ENCODE assay signal across 1 cellular context in genomic region chr4:972651-973424, GRCh38.
TF ChIP-seq lines count a peak whose summit lies in the region.

No MANE protein-coding gene starts in this region.

TF ChIP-seq in HepG2, 621 proteins besides CTCF, POLR2A, EP300 and RAD21 (continues in another document):
- TF ChIP-seq ZNF777 (CRISPR knock-in tag; IDR thresholded peaks at IDR 0.05) (peak; percentile 26; the same call in 1 of the 2 replicates), ZNF790 (CRISPR knock-in tag; IDR thresholded peaks at IDR 0.05; ENCODE audit: borderline replicate concordance) (no peak), NFE2L1 (CRISPR knock-in tag; IDR thresholded peaks at IDR 0.05; ENCODE audit: borderline replicate concordance) (no peak), DPF2 (CRISPR knock-in tag; IDR thresholded peaks at IDR 0.05; ENCODE audit: borderline replicate concordance, low read depth) (no peak), DZIP1 (CRISPR knock-in tag; IDR thresholded peaks at IDR 0.05) (no peak; the same call in 1 of the 2 replicates), ZFY (CRISPR knock-in tag; IDR thresholded peaks at IDR 0.05) (peak; percentile 34; the same call in 1 of the 2 replicates), ZNF614 (CRISPR knock-in tag; IDR thresholded peaks at IDR 0.05; ENCODE audit: borderline replicate concordance) (no peak), ZNF562 (CRISPR knock-in tag; IDR thresholded peaks at IDR 0.05; ENCODE audit: borderline replicate concordance) (no peak), RBFOX2 (IDR thresholded peaks at IDR 0.05; ENCODE audit: low read depth, low read length) (peak; percentile 26; the same call in 1 of the 2 replicates), LBX2 (CRISPR knock-in tag; IDR thresholded peaks at IDR 0.05; ENCODE audit: borderline replicate concordance) (no peak), POLR2AphosphoS5 (IDR thresholded peaks at IDR 0.05; ENCODE audit: low read depth, low read length) (no peak), TBX3 (IDR thresholded peaks at IDR 0.05; ENCODE audit: borderline replicate concordance) (no peak), RAD51 (IDR thresholded peaks at IDR 0.05; ENCODE audit: borderline replicate concordance) (no peak), ZNF510 (CRISPR knock-in tag; IDR thresholded peaks at IDR 0.05; ENCODE audit: low read depth) (no peak), ZNF317 (CRISPR knock-in tag; IDR thresholded peaks at IDR 0.05) (no peak), REXO4 (CRISPR knock-in tag; IDR thresholded peaks at IDR 0.05; ENCODE audit: borderline replicate concordance) (no peak), EED (CRISPR knock-in tag; IDR thresholded peaks at IDR 0.05) (peak; percentile 63; the same call in 1 of the 2 replicates), ZNF75D (CRISPR knock-in tag; IDR thresholded peaks at IDR 0.05; ENCODE audit: borderline replicate concordance) (no peak), SIN3B (IDR thresholded peaks at IDR 0.05; ENCODE audit: low read length) (no peak), NRL (CRISPR knock-in tag; IDR thresholded peaks at IDR 0.05; ENCODE audit: borderline replicate concordance) (peak; percentile 58; the same call in 1 of the 2 replicates), ZBTB4 (CRISPR knock-in tag; IDR thresholded peaks at IDR 0.05; ENCODE audit: borderline replicate concordance) (no peak), SETDB1 (CRISPR knock-in tag; IDR thresholded peaks at IDR 0.05; ENCODE audit: borderline replicate concordance) (no peak), PPARG (CRISPR knock-in tag; conservative IDR thresholded peaks at IDR 0.05) (no peak), ZHX2 (IDR thresholded peaks at IDR 0.05; ENCODE audit: low read depth) (no peak), ZHX2 (CRISPR knock-in tag; IDR thresholded peaks at IDR 0.05; ENCODE audit: borderline replicate concordance) (no peak), ZNF687 (CRISPR knock-in tag; IDR thresholded peaks at IDR 0.05) (peak; percentile 75), SALL1 (CRISPR knock-in tag; IDR thresholded peaks at IDR 0.05) (peak; percentile 11; the same call in 1 of the 2 replicates), ZBTB37 (CRISPR knock-in tag; IDR thresholded peaks at IDR 0.05) (no peak), MXD1 (CRISPR knock-in tag; IDR thresholded peaks at IDR 0.05) (0 out of 2 replicates have a peak, but pooled peaks have one; percentile 24), FOXO4 (CRISPR knock-in tag; conservative IDR thresholded peaks at IDR 0.05) (no peak), UBTF (CRISPR knock-in tag; IDR thresholded peaks at IDR 0.05) (peak; percentile 52; the same call in 1 of the 2 replicates), NFIB (CRISPR knock-in tag; IDR thresholded peaks at IDR 0.05; ENCODE audit: borderline replicate concordance) (0 out of 2 replicates have a peak, but pooled peaks have one; percentile 25), KDM4B (CRISPR knock-in tag; IDR thresholded peaks at IDR 0.05) (no peak), MXI1 (IDR thresholded peaks at IDR 0.05; ENCODE audit: borderline replicate concordance, low read depth, low read length) (no peak)
